In the genomic region with DNA sequence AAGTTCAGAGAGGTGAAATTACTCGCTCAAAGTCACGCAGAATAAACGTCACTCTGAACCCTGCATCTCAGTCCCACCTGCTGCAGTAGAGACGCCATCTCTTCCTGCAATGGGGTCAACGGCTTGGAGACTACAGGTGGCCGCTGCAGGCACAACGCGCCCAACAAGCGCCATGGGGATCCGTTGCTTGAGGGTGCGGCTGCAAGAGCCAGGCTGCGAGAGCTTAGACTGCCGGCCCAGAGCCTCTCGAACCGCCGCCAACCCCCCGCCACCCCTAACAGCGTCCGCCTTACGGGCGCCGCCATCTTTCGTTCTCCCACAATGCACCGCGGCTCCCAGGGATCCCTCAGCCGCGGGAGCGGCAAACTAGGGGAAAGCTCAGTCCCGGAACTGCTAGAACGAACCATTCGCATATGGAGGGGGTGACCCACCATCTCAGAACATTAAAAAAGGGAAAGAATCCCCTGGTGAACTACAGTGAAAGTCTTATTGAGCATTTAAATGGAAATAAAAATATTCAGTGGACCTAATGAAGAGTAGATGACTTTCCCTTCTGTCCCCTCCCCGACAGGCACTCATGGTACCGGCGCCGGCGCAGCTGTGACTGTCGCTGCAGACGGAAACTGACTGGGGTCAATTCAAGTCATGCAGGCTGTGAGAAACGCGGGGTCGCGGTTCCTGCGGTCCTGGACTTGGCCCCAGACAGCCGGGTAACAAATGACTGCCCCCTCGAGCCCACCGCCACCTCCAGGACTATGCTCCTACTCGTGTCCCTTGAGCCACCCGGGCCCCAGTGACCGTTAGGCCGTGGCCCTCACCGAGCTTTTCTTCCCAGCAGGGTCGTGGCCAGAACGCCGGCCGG, we compare ENCODE assay signal across 7 cellular contexts.
DNase-seq lines count a peak whose midpoint lies in the region; ATAC-seq and TF ChIP-seq lines count a peak whose summit lies in the region.

A gene (minus strand): TSS at position 316 of the 862 bp plus-strand sequence. CDS start 11 bp downstream, at position 305.
A gene (plus strand): TSS at position 636 of the 862 bp plus-strand sequence. CDS start 10 bp downstream, at position 646.

- peak; percentile 62 for DNase-seq in NCI-H2029 treated with DMSO at 0.1 percent for 48 hours (lab: John Stamatoyannopoulos, UW)
- DNase-seq in T1000 (lab: John Stamatoyannopoulos, UW) = peak; percentile 71
- DNase-seq in astrocyte of the hippocampus (ENCODE audit: low read depth, low spot score) = peak; percentile 96
- peak; percentile 85 to 93 for DNase-seq in hippocampal formation (lab: John Stamatoyannopoulos, UW)
- DNase-seq in retinal pigment epithelial cell (ENCODE audit: low read depth) = peak; percentile 39

- TF ChIP-seq CTCF in retinal pigment epithelial cell (conservative IDR thresholded peaks at IDR 0.05; ENCODE audit: low read depth, low read length) = no peak

- ATAC-seq in GM18517 (IDR thresholded peaks at IDR 0.05; ENCODE audit: unreplicated experiment) = peak; percentile 88
- ATAC-seq in HG03025 (IDR thresholded peaks at IDR 0.05; ENCODE audit: low FRiP score, unreplicated experiment) = peak; percentile 85

- peak within 1 kb of the TSS; percentile 96 for H3K4me3 ChIP-seq in retinal pigment epithelial cell (ENCODE audit: low read length)

Comparison
In these comparisons a context has a peak if more than half of its experiments do, and no peak if none do; other contexts are left out.
1. Peak in every context shown above with its lines: DNase-seq, ATAC-seq and H3K4me3 ChIP-seq.
2. DNase-seq: peak in every context shown above with its lines; median percentile 96 in astrocyte of the hippocampus; 89 in hippocampal formation; 71 in T1000; 62 in NCI-H2029 treated with DMSO at 0.1 percent for 48 hours; 39 in retinal pigment epithelial cell.